In genomic region chr6:106913111-106913510, GRCh38 we compare ENCODE assay signal across 24 cellular contexts.
DNase-seq lines count a peak whose midpoint lies in the region; ATAC-seq, FAIRE-seq and TF ChIP-seq lines count a peak whose summit lies in the region.
"Had no signal": no experiment of that assay in that cellular context is flagged by ENCODE, and none has a peak within 500 bp of the region (broad histone marks: within the 10 kb centered on the region; RNA-seq: fewer than 3 reads in every experiment).

No MANE protein-coding gene starts in this region.

- no peaks in the 10 kb centered on the region for H3K36me3 Mint-ChIP-seq in activated naive CD4-positive, alpha-beta T cell treated with anti-CD3 and anti-CD28 coated beads, Interleukin-2, amount 50 U/mL, for 72 hours

- H2BK120ac ChIP-seq in trophoblast cell (ENCODE audit: insufficient read depth, low read length, poor library complexity) = no peak overlapping the region

- no peak overlapping the region for H3K14ac ChIP-seq in trophoblast cell (ENCODE audit: low read length)

- peaks cover 20% of the 10 kb centered on the region for H3K4me1 ChIP-seq in OCI-LY1 (ENCODE audit: insufficient read depth, low read length, severe bottlenecking)
- peaks cover 0 to 8% of the 10 kb centered on the region in 2 donors for H3K4me1 ChIP-seq in esophagus (ENCODE audit: control insufficient read depth in 2 of 2, insufficient read depth in 2 of 2, low read length in 1 of 2)
- H3K4me1 ChIP-seq in trophoblast cell (ENCODE audit: control insufficient read depth in 1 of 2, insufficient read depth in 2 of 2, low read length in 2 of 2) = peaks cover 7 to 19% of the 10 kb centered on the region in 2 experiments
- H3K4me1 ChIP-seq: adrenal gland, gastroesophageal sphincter, upper lobe of left lung had no signal

- H3K23ac ChIP-seq in trophoblast cell (ENCODE audit: low read length) = no peak overlapping the region

- no peak overlapping the region for H2AK5ac ChIP-seq in trophoblast cell (ENCODE audit: low read length)

- H3K18ac ChIP-seq in trophoblast cell (ENCODE audit: low read length) = no peak overlapping the region

- no peak overlapping the region for H4K12ac ChIP-seq in trophoblast cell (ENCODE audit: low read depth, low read length)

- H4K8ac ChIP-seq in trophoblast cell (ENCODE audit: low read depth, low read length) = no peak overlapping the region

- H4K20me1 ChIP-seq in OCI-LY1 (ENCODE audit: insufficient read depth, low read length) = no peaks in the 10 kb centered on the region
- H4K20me1 ChIP-seq: BLaER1 had no signal

- H2AFZ ChIP-seq in OCI-LY1 (ENCODE audit: low read length) (peak overlapping the region; percentile 86; the same call in 1 of the 2 replicates), trophoblast cell (ENCODE audit: insufficient read depth, low read length, poor library complexity) (no peak overlapping the region)

- peaks cover 9% of the 10 kb centered on the region for H3K79me1 ChIP-seq in trophoblast cell (ENCODE audit: low read length)

- no peaks in the 10 kb centered on the region for H3F3A ChIP-seq in OCI-LY1 (ENCODE audit: insufficient read depth, low read length)

- H3K79me2 ChIP-seq in OCI-LY1 (ENCODE audit: insufficient read depth, low read length) = no peaks in the 10 kb centered on the region
- H3K79me2 ChIP-seq in trophoblast cell (ENCODE audit: control insufficient read depth, insufficient read depth, low read length, poor library complexity) = no peaks in the 10 kb centered on the region

- H3K9me2 ChIP-seq in OCI-LY1 (ENCODE audit: low read depth, low read length) = no peaks in the 10 kb centered on the region

- H2BK5ac ChIP-seq in trophoblast cell (ENCODE audit: low read depth, low read length, poor library complexity) = no peak overlapping the region

- DNase-seq in trophoblast cell (peak; percentile 90 to 97), putamen (ENCODE audit: low spot score) (no peak), frontal cortex (ENCODE audit: low spot score in 2 of 2) (no peak)
- DNase-seq in activated naive CD4-positive, alpha-beta T cell treated with anti-CD3 and anti-CD28 coated beads, Interleukin-2, amount 50 U/mL, for 72 hours (ENCODE audit: low spot score in 2 of 2) = no peak
- DNase-seq: activated B cell treated with CpG ODN at 0.5 μM for 24 hours; activated CD4-positive, alpha-beta memory T cell treated with anti-CD3 and anti-CD28 coated beads, Interleukin-2, amount 10 ng/mL, durations not matched to agents 7 days and 5 days; activated gamma-delta T cell treated with Interleukin-2 at 50 U/mL for 16 hours; adrenal gland; MG63; NCI-H1436 treated with DMSO at 0.1 percent for 48 hours; NCI-H82; nephron progenitor cell had no signal

- H4K91ac ChIP-seq in trophoblast cell (ENCODE audit: low read depth, low read length) = no peak overlapping the region

- no peak overlapping the region for H3K4ac ChIP-seq in trophoblast cell (ENCODE audit: low read depth, low read length)

- no peak overlapping the region for H3K27ac Mint-ChIP-seq in activated naive CD4-positive, alpha-beta T cell treated with anti-CD3 and anti-CD28 coated beads, Interleukin-2, amount 50 U/mL, for 72 hours
- H3K27ac Mint-ChIP-seq: activated B cell treated with CpG ODN at 0.5 μM for 24 hours; activated CD4-positive, alpha-beta memory T cell treated with anti-CD3 and anti-CD28 coated beads, Interleukin-2, amount 10 ng/mL, durations not matched to agents 7 days and 5 days; stimulated activated naive CD8-positive, alpha-beta T cell treated with anti-CD3 and anti-CD28 coated beads, Interleukin-15, Interleukin-2, amounts not matched to agents 100 ng/mL and 50 ng/mL, for 24 hours had no signal

- H3K4me3 ChIP-seq in OCI-LY1 (ENCODE audit: low read depth, low read length, poor library complexity, severe bottlenecking) (no peak overlapping the region), esophagus (ENCODE audit: low read depth in 1 of 2, low read length in 2 of 2) (no peak overlapping the region), trophoblast cell (ENCODE audit: low read depth, low read length) (no peak overlapping the region)
- H3K4me3 ChIP-seq: A549, adrenal gland, BLaER1, cardiac muscle cell, gastroesophageal sphincter, MG63, SK-N-MC, upper lobe of left lung had no signal

- H3K27me3 ChIP-seq in OCI-LY1 (ENCODE audit: insufficient read depth, low read length) (no peaks in the 10 kb centered on the region), esophagus (ENCODE audit: control insufficient read depth in 1 of 2, insufficient read depth in 2 of 2, low read length in 2 of 2) (no peaks in the 10 kb centered on the region), trophoblast cell (ENCODE audit: insufficient read depth, low read length) (no peaks in the 10 kb centered on the region)
- H3K27me3 ChIP-seq: adrenal gland, BLaER1, cardiac muscle cell, gastroesophageal sphincter, MG63, upper lobe of left lung had no signal

- H3K9ac ChIP-seq in OCI-LY1 (ENCODE audit: low read length) = no peak overlapping the region
- H3K9ac ChIP-seq in trophoblast cell (ENCODE audit: low read length) = no peak overlapping the region
- H3K9ac ChIP-seq: BLaER1 had no signal

- H2BK12ac ChIP-seq in trophoblast cell (ENCODE audit: low read length) = no peak overlapping the region

- TF ChIP-seq CTCF in 22Rv1 (IDR thresholded peaks at IDR 0.05) (no peak), OCI-LY1 (IDR thresholded peaks at IDR 0.05; ENCODE audit: low read length) (no peak)

- H3K36me3 ChIP-seq in OCI-LY1 (ENCODE audit: insufficient read depth, low read length) (no peaks in the 10 kb centered on the region), esophagus (ENCODE audit: control insufficient read depth in 2 of 2, insufficient read depth in 2 of 2, low read length in 1 of 2) (no peaks in the 10 kb centered on the region), trophoblast cell (ENCODE audit: control insufficient read depth in 1 of 2, insufficient read depth in 2 of 2, low read length in 2 of 2) (no peaks in the 10 kb centered on the region)
- H3K36me3 ChIP-seq: adrenal gland, BLaER1, cardiac muscle cell, gastroesophageal sphincter, MG63, upper lobe of left lung had no signal

- H3K9me3 ChIP-seq in OCI-LY1 (ENCODE audit: low read length) = peaks cover 4% of the 10 kb centered on the region
- no peaks in the 10 kb centered on the region for H3K9me3 ChIP-seq in esophagus (ENCODE audit: control insufficient read depth in 2 of 2, insufficient read depth in 1 of 2, low read depth in 1 of 2, low read length in 1 of 2)
- H3K9me3 ChIP-seq in trophoblast cell (ENCODE audit: insufficient read depth, low read depth, low read length) = no peaks in the 10 kb centered on the region
- H3K9me3 ChIP-seq: adrenal gland, BLaER1, gastroesophageal sphincter, MG63, upper lobe of left lung had no signal

- H3K27ac ChIP-seq in 22Rv1 = peak overlapping the region; percentile 74
- no peak overlapping the region for H3K27ac ChIP-seq in OCI-LY1 (ENCODE audit: low read depth, low read length, poor library complexity, severe bottlenecking)
- H3K27ac ChIP-seq in esophagus (ENCODE audit: low read depth in 2 of 2, low read length in 1 of 2) = peak overlapping the region; percentile 83 to 95
- H3K27ac ChIP-seq in trophoblast cell (ENCODE audit: low read depth, low read length) = peak overlapping the region; percentile 94
- H3K27ac ChIP-seq: adrenal gland, BLaER1, cardiac muscle cell, gastroesophageal sphincter, SK-N-MC, upper lobe of left lung had no signal

- no peaks in the 10 kb centered on the region for H3K9me3 Mint-ChIP-seq in activated naive CD4-positive, alpha-beta T cell treated with anti-CD3 and anti-CD28 coated beads, Interleukin-2, amount 50 U/mL, for 72 hours
- H3K9me3 Mint-ChIP-seq: activated CD4-positive, alpha-beta memory T cell treated with anti-CD3 and anti-CD28 coated beads, Interleukin-2, amount 10 ng/mL, durations not matched to agents 7 days and 5 days; stimulated activated naive CD8-positive, alpha-beta T cell treated with anti-CD3 and anti-CD28 coated beads, Interleukin-15, Interleukin-2, amounts not matched to agents 100 ng/mL and 50 ng/mL, for 24 hours had no signal

- H3K4me2 ChIP-seq in OCI-LY1 (ENCODE audit: low read length) (no peak overlapping the region), trophoblast cell (ENCODE audit: low read length) (peak overlapping the region; percentile 5)
- H3K4me2 ChIP-seq: A549, BLaER1 had no signal

- no peak for ATAC-seq in activated naive CD4-positive, alpha-beta T cell treated with anti-CD3 and anti-CD28 coated beads, Interleukin-2, amount 50 U/mL, for 72 hours
- no peak for ATAC-seq in GM18519 (IDR thresholded peaks at IDR 0.05; ENCODE audit: low FRiP score, unreplicated experiment)
- ATAC-seq: A549, gastroesophageal sphincter had no signal

- FAIRE-seq in frontal cortex (lab: Jason Lieb, UNC) = no peak
- FAIRE-seq: A549, D721Med had no signal

Comparison
In these comparisons a context has a peak if more than half of its experiments do, and no peak if none do; other contexts are left out.
1. DNase-seq: peak in trophoblast cell (2 of 2); none in activated naive CD4-positive, alpha-beta T cell treated with anti-CD3 and anti-CD28 coated beads, Interleukin-2, amount 50 U/mL, for 72 hours (0 of 2), putamen (single experiment) and frontal cortex (0 of 2).